ENCODE assay signal across 13 cellular contexts in genomic region chr22:32020117-32020516, GRCh38. TPM values are rescaled to one million over a fixed set of nuclear protein-coding genes. Genes with fewer than 3 reads are reported as not detected.
DNase-seq lines count a peak whose midpoint lies in the region; ATAC-seq and TF ChIP-seq lines count a peak whose summit lies in the region.
"Had no signal": no experiment of that assay in that cellular context is flagged by ENCODE, and none has a peak within 500 bp of the region (broad histone marks: within the 10 kb centered on the region; RNA-seq: fewer than 3 reads in every experiment).

No MANE protein-coding gene starts in this region.

- H3K4me1 Mint-ChIP-seq in stimulated activated naive CD8-positive, alpha-beta T cell treated with anti-CD3 and anti-CD28 coated beads, Interleukin-15, amount 100 ng/mL, for 72 hours, result peaks cover 10% of the 10 kb centered on the region

- H3K4me3 Mint-ChIP-seq in stimulated activated naive CD8-positive, alpha-beta T cell treated with anti-CD3 and anti-CD28 coated beads, Interleukin-15, amount 100 ng/mL, for 72 hours, result no peak overlapping the region
- H3K4me3 Mint-ChIP-seq: activated CD8-positive, alpha-beta T cell treated with anti-CD3 and anti-CD28 coated beads, Interleukin-2, amount 10 ng/mL, durations not matched to agents 7 days and 5 days had no signal

- no peak overlapping the region for H3K4me3 ChIP-seq in fibroblast of villous mesenchyme (ENCODE audit: low read depth, low read length)
- H3K4me3 ChIP-seq: right atrium auricular region had no signal

- H3K9me3 Mint-ChIP-seq in activated naive CD4-positive, alpha-beta T cell treated with anti-CD3 and anti-CD28 coated beads, Interleukin-2, amount 50 U/mL, for 72 hours, result peaks cover 4% of the 10 kb centered on the region in 2 donors
- peaks cover 0 to 16% of the 10 kb centered on the region in 2 donors for H3K9me3 Mint-ChIP-seq in stimulated activated naive CD8-positive, alpha-beta T cell treated with anti-CD3 and anti-CD28 coated beads, Interleukin-15, amount 100 ng/mL, for 72 hours

- H3K36me3 Mint-ChIP-seq in activated naive CD4-positive, alpha-beta T cell treated with anti-CD3 and anti-CD28 coated beads, Interleukin-2, amount 50 U/mL, for 72 hours, result peaks cover 0 to 6% of the 10 kb centered on the region in 2 donors

- no peak for DNase-seq in activated naive CD4-positive, alpha-beta T cell treated with anti-CD3 and anti-CD28 coated beads, Interleukin-2, amount 50 U/mL, for 72 hours (ENCODE audit: low spot score in 2 of 2)
- DNase-seq in activated naive CD4-positive, alpha-beta T cell (lab: John Stamatoyannopoulos, UW), result no peak
- peak; percentile 89 for DNase-seq in SW480 (ENCODE audit: low spot score)
- DNase-seq in fibroblast of villous mesenchyme (ENCODE audit: low read depth), result peak; percentile 51
- DNase-seq in stimulated activated naive CD8-positive, alpha-beta T cell treated with anti-CD3 and anti-CD28 coated beads, Interleukin-15, amount 100 ng/mL, for 72 hours, result no peak
- no peak for DNase-seq in GM20000 (ENCODE audit: low spot score)
- DNase-seq in cerebellar cortex (ENCODE audit: low spot score), result no peak
- DNase-seq: activated CD8-positive, alpha-beta T cell treated with anti-CD3 and anti-CD28 coated beads, Interleukin-2, amount 10 ng/mL, durations not matched to agents 7 days and 5 days; NCI-H524; T-helper 1 cell had no signal

- TF ChIP-seq CTCF in fibroblast of villous mesenchyme (IDR thresholded peaks at IDR 0.05; ENCODE audit: insufficient read depth, low read depth, low read length) (no peak), GM20000 (IDR thresholded peaks at IDR 0.05; ENCODE audit: extremely low read depth, missing control alignments) (no peak)

- H3K27ac Mint-ChIP-seq in activated naive CD4-positive, alpha-beta T cell treated with anti-CD3 and anti-CD28 coated beads, Interleukin-2, amount 50 U/mL, for 72 hours, result no peak overlapping the region
- H3K27ac Mint-ChIP-seq in stimulated activated naive CD8-positive, alpha-beta T cell treated with anti-CD3 and anti-CD28 coated beads, Interleukin-15, amount 100 ng/mL, for 72 hours, result no peak overlapping the region
- H3K27ac Mint-ChIP-seq: activated CD8-positive, alpha-beta T cell treated with anti-CD3 and anti-CD28 coated beads, Interleukin-2, amount 10 ng/mL, durations not matched to agents 7 days and 5 days had no signal

- peaks cover 9% of the 10 kb centered on the region for H3K27me3 Mint-ChIP-seq in stimulated activated naive CD8-positive, alpha-beta T cell treated with anti-CD3 and anti-CD28 coated beads, Interleukin-15, amount 100 ng/mL, for 72 hours

- ATAC-seq in activated naive CD4-positive, alpha-beta T cell treated with anti-CD3 and anti-CD28 coated beads, Interleukin-2, amount 50 U/mL, for 72 hours, result peak; percentile 67 to 87
- peak; percentile 66 for ATAC-seq in stimulated activated naive CD8-positive, alpha-beta T cell treated with anti-CD3 and anti-CD28 coated beads, Interleukin-15, amount 100 ng/mL, for 72 hours
- ATAC-seq in GM18907 (IDR thresholded peaks at IDR 0.05; ENCODE audit: unreplicated experiment), result no peak
- ATAC-seq: activated CD8-positive, alpha-beta T cell treated with anti-CD3 and anti-CD28 coated beads, Interleukin-2, amount 10 ng/mL, durations not matched to agents 7 days and 5 days had no signal

RNA-seq across cellular contexts. Expression of gene SLC5A1, which starts 22.9 kb away (rescaled TPM):
- total RNA-seq in activated naive CD4-positive, alpha-beta T cell treated with anti-CD3 and anti-CD28 coated beads, Interleukin-2, amount 50 U/mL, for 72 hours, result not detected
- not detected in 2 replicates for total RNA-seq in fibroblast of villous mesenchyme
- total RNA-seq: activated CD8-positive, alpha-beta T cell treated with anti-CD3 and anti-CD28 coated beads, Interleukin-2, amount 10 ng/mL, durations not matched to agents 7 days and 5 days; frontal cortex had no signal

Comparison
In these comparisons a context has a peak if more than half of its experiments do, and no peak if none do; other contexts are left out.
1. DNase-seq: peak in SW480 (single experiment) and fibroblast of villous mesenchyme (single experiment); none in activated naive CD4-positive, alpha-beta T cell treated with anti-CD3 and anti-CD28 coated beads, Interleukin-2, amount 50 U/mL, for 72 hours (0 of 2), activated naive CD4-positive, alpha-beta T cell (0 of 4), stimulated activated naive CD8-positive, alpha-beta T cell treated with anti-CD3 and anti-CD28 coated beads, Interleukin-15, amount 100 ng/mL, for 72 hours (0 of 2), GM20000 (single experiment) and cerebellar cortex (single experiment).